In the genomic region with DNA sequence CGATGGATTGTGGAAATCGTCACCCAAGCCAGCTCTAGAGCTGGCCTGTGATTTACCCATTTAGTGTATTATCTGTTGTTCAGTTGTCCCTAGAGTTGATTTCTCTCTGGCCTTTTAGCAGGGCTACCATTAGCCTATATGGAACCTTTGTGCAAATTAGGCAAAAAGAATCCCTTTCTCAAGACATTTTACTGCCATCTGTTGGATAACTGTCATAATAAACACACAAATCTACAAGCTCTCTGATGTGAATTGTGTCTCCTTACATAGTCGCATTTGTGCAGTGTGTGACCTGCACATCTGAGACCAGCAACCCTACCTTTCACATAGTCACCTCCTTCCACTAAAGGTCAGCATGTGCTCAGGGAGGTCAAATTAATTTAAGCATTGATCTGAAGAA, we compare ENCODE assay signal across 8 cellular contexts. TPM values are rescaled to one million over a fixed set of nuclear protein-coding genes. Genes with fewer than 3 reads are reported as not detected.
DNase-seq lines count a peak whose midpoint lies in the region; ATAC-seq and TF ChIP-seq lines count a peak whose summit lies in the region.

No MANE protein-coding gene starts in this region.

- H3K27me3 ChIP-seq in neural progenitor cell (no peaks in the 10 kb centered on the region), body of pancreas (no peaks in the 10 kb centered on the region), upper lobe of right lung (no peaks in the 10 kb centered on the region)

- H3K36me3 ChIP-seq in neural progenitor cell (no peaks in the 10 kb centered on the region), body of pancreas (replicated peaks in 1 of 2; ENCODE audit: insufficient read depth in 1 of 2, low read depth in 2 of 2) (no peaks in the 10 kb centered on the region), upper lobe of right lung (no peaks in the 10 kb centered on the region)

- H3K27ac ChIP-seq in neural progenitor cell: no peak overlapping the region
- H3K27ac ChIP-seq in body of pancreas: no peak overlapping the region
- no peak overlapping the region for H3K27ac ChIP-seq in upper lobe of right lung

- DNase-seq in NCI-H1417 (lab: John Stamatoyannopoulos, UW) (peak in 2 of 3 experiments; percentile 2 to 58), NCI-H1417 treated with DMSO at 0.1 percent for 48 hours (lab: John Stamatoyannopoulos, UW) (no peak), NCI-H1092 treated with DMSO at 0.1 percent for 48 hours (lab: John Stamatoyannopoulos, UW) (peak; percentile 24), neural progenitor cell (ENCODE audit: low spot score) (no peak), body of pancreas (no peak), middle frontal gyrus (ENCODE audit: extremely low spot score, low spot score) (no peak), upper lobe of right lung (no peak)
- no peak for DNase-seq in activated naive CD8-positive, alpha-beta T cell treated with anti-CD3 and anti-CD28 coated beads, Interleukin-2, amount 10 ng/mL, durations not matched to agents 7 days and 5 days

- peak overlapping the region; percentile 84 for H3K27ac Mint-ChIP-seq in activated naive CD8-positive, alpha-beta T cell treated with anti-CD3 and anti-CD28 coated beads, Interleukin-2, amount 10 ng/mL, durations not matched to agents 7 days and 5 days
- no peak overlapping the region for H3K27ac Mint-ChIP-seq in neural progenitor cell

- POLR2A ChIA-PET in activated naive CD8-positive, alpha-beta T cell treated with anti-CD3 and anti-CD28 coated beads, Interleukin-2, amount 10 ng/mL, durations not matched to agents 7 days and 5 days (lab: Charles Lee): interaction anchor here (0.9 to 1.7 kb wide), 3 partner anchors 14 to 450 kb away, joined by 3 to 4 read pairs (median 3); a partner anchor contains a TSS

- peak overlapping the region; percentile 79 for H2AFZ ChIP-seq in neural progenitor cell (replicated peaks)

- H3K9me3 ChIP-seq in neural progenitor cell (ENCODE audit: low read depth) (no peaks in the 10 kb centered on the region), body of pancreas (no peaks in the 10 kb centered on the region), upper lobe of right lung (no peaks in the 10 kb centered on the region)

- 84 to 87% methylated on average over 3 of the region's 3 CpGs for WGBS in body of pancreas, 2 donors

- TF ChIP-seq POLR2A in body of pancreas (IDR thresholded peaks at IDR 0.05): no peak

- H3K36me3 Mint-ChIP-seq in activated naive CD8-positive, alpha-beta T cell treated with anti-CD3 and anti-CD28 coated beads, Interleukin-2, amount 10 ng/mL, durations not matched to agents 7 days and 5 days: peaks cover 2% of the 10 kb centered on the region
- no peaks in the 10 kb centered on the region for H3K36me3 Mint-ChIP-seq in neural progenitor cell

- peak overlapping the region; percentile 45 for H3K4me3 Mint-ChIP-seq in activated naive CD8-positive, alpha-beta T cell treated with anti-CD3 and anti-CD28 coated beads, Interleukin-2, amount 10 ng/mL, durations not matched to agents 7 days and 5 days
- H3K4me3 Mint-ChIP-seq in neural progenitor cell: no peak overlapping the region

- H3K4me2 ChIP-seq in neural progenitor cell: no peak overlapping the region

- H3K9ac ChIP-seq in neural progenitor cell: no peak overlapping the region

- H3K4me1 ChIP-seq in neural progenitor cell (peaks cover 6% of the 10 kb centered on the region), body of pancreas (peaks cover 5% of the 10 kb centered on the region), upper lobe of right lung (no peaks in the 10 kb centered on the region)

- H3K4me3 ChIP-seq in neural progenitor cell: no peak overlapping the region
- no peak overlapping the region for H3K4me3 ChIP-seq in body of pancreas
- H3K4me3 ChIP-seq in upper lobe of right lung: no peak overlapping the region

- no peaks in the 10 kb centered on the region for H3F3A ChIP-seq in neural progenitor cell (ENCODE audit: low read depth)

- H3K4me1 Mint-ChIP-seq in activated naive CD8-positive, alpha-beta T cell treated with anti-CD3 and anti-CD28 coated beads, Interleukin-2, amount 10 ng/mL, durations not matched to agents 7 days and 5 days: peaks cover 36% of the 10 kb centered on the region
- no peaks in the 10 kb centered on the region for H3K4me1 Mint-ChIP-seq in neural progenitor cell

- no peaks in the 10 kb centered on the region for H3K27me3 Mint-ChIP-seq in activated naive CD8-positive, alpha-beta T cell treated with anti-CD3 and anti-CD28 coated beads, Interleukin-2, amount 10 ng/mL, durations not matched to agents 7 days and 5 days
- peaks cover 6% of the 10 kb centered on the region for H3K27me3 Mint-ChIP-seq in neural progenitor cell (ENCODE audit: insufficient read depth, low read depth)

- peak; percentile 23 for ATAC-seq in activated naive CD8-positive, alpha-beta T cell treated with anti-CD3 and anti-CD28 coated beads, Interleukin-2, amount 10 ng/mL, durations not matched to agents 7 days and 5 days (ENCODE audit: low read depth)
- ATAC-seq in body of pancreas (no peak), upper lobe of right lung (no peak)

- no peaks in the 10 kb centered on the region for H3K9me3 Mint-ChIP-seq in activated naive CD8-positive, alpha-beta T cell treated with anti-CD3 and anti-CD28 coated beads, Interleukin-2, amount 10 ng/mL, durations not matched to agents 7 days and 5 days
- H3K9me3 Mint-ChIP-seq in neural progenitor cell: no peaks in the 10 kb centered on the region

- intact Hi-C loops in body of pancreas (cut with DNase I) (no loop called here), upper lobe of right lung (cut with DNase I) (no loop called here)

- H4K20me1 ChIP-seq in neural progenitor cell (ENCODE audit: low read depth): no peaks in the 10 kb centered on the region

- H3K79me2 ChIP-seq in neural progenitor cell (ENCODE audit: low read depth): no peaks in the 10 kb centered on the region

- TF ChIP-seq CTCF in neural progenitor cell (IDR thresholded peaks at IDR 0.05) (no peak), body of pancreas (IDR thresholded peaks at IDR 0.05) (no peak), upper lobe of right lung (IDR thresholded peaks at IDR 0.05) (no peak)

RNA-seq across cellular contexts. Expression of a gene that starts 34.0 kb away (rescaled TPM):
- under 1 TPM; 0.26 to 0.39 TPM for total RNA-seq in activated naive CD8-positive, alpha-beta T cell treated with anti-CD3 and anti-CD28 coated beads, Interleukin-2, amount 10 ng/mL, durations not matched to agents 7 days and 5 days
- not detected in 2 replicates for total RNA-seq in neural progenitor cell (ENCODE audit: low replicate concordance)
- under 1 TPM in 1 of 2 donors, not detected in 1; 0.26 TPM for total RNA-seq in body of pancreas
- total RNA-seq in upper lobe of right lung: 2.7 TPM

Comparison
In these comparisons a context has a peak if more than half of its experiments do, and no peak if none do; other contexts are left out.
1. DNase-seq: peak in NCI-H1417 (2 of 3) and NCI-H1092 treated with DMSO at 0.1 percent for 48 hours (single experiment); none in NCI-H1417 treated with DMSO at 0.1 percent for 48 hours (single experiment), activated naive CD8-positive, alpha-beta T cell treated with anti-CD3 and anti-CD28 coated beads, Interleukin-2, amount 10 ng/mL, durations not matched to agents 7 days and 5 days (single experiment), neural progenitor cell (single experiment), body of pancreas (0 of 4), middle frontal gyrus (single experiment) and upper lobe of right lung (single experiment).